In the genomic region with DNA sequence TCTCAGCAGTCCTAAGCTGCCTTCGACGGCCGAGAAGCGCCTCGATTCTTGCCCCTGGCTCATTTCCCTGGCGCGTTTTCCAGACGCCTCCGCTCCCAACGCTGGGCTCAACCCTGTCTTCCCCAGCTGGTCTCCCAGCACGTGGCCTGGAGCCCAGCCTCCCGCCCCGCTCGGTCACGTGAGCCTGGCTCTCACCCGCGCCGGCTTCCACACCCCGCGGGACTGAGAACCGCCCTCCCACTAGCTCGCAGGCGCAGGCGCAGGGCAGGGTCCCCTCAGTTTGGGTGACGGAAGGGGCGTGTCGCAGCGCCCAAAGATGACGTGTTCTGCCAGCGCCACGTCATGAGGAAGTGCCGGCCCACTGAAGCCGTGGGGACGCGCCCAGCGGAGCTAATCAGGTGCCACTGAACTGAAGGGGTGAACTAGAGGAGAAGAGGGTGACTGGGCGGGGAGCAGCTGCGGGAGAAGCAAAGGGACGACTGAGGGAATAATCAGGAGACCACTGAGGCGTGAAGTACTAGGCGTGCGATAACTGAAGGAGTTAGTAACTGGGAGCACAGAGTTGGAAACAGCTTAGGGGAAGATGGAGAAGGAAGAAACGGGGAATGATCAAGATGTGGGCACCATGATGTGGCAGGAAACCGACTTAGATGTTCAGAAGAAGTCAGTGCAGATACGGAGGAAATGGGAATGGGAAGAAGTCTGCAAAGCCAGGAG, we compare ENCODE assay signal across 8 cellular contexts. TPM values are rescaled to one million over a fixed set of nuclear protein-coding genes. Genes with fewer than 3 reads are reported as not detected.
DNase-seq lines count a peak whose midpoint lies in the region; ATAC-seq, FAIRE-seq and TF ChIP-seq lines count a peak whose summit lies in the region.

A gene with protein sequence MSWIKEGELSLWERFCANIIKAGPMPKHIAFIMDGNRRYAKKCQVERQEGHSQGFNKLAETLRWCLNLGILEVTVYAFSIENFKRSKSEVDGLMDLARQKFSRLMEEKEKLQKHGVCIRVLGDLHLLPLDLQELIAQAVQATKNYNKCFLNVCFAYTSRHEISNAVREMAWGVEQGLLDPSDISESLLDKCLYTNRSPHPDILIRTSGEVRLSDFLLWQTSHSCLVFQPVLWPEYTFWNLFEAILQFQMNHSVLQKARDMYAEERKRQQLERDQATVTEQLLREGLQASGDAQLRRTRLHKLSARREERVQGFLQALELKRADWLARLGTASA (plus strand): TSS at position 343 of the 717 bp plus-strand sequence. CDS start 625 bp downstream, outside the sequence.

- TF ChIP-seq CTCF in IMR-90 (conservative IDR thresholded peaks at IDR 0.05; ENCODE audit: low read depth, low read length) (no peak), endothelial cell of umbilical vein (IDR thresholded peaks at IDR 0.05; ENCODE audit: extremely low read depth in 1 of 2, insufficient read depth in 1 of 2, low read depth in 1 of 2, low read length in 2 of 2) (no peak), mucosa of descending colon (IDR thresholded peaks at IDR 0.05) (no peak)

- CTCF ChIA-PET in IMR-90 (lab: Yijun Ruan, JAX) (interaction anchor here (1.4 to 1.5 kb wide), 2 partner anchors 15 to 68 kb away, joined by 3 to 9 read pairs; no protein-coding TSS in a partner anchor), endothelial cell of umbilical vein (lab: Charles Lee) (interaction anchor here (0.6 to 2.0 kb wide), 9 partner anchors 14 to 327 kb away, joined by 3 to 24 read pairs (median 3); a partner anchor contains a TSS)

- H4K8ac ChIP-seq in IMR-90 (ENCODE audit: low read depth in 2 of 2, low read length in 2 of 2): peak within 1 kb of the TSS; percentile 84 to 98

- ATAC-seq in GM21528 (IDR thresholded peaks at IDR 0.05; ENCODE audit: low FRiP score, unreplicated experiment) (peak; percentile 94), IMR-90 (ENCODE audit: low read depth) (peak; percentile 99), mucosa of descending colon (peak; percentile 98)

- POLR2A ChIA-PET in IMR-90 (lab: Charles Lee; ENCODE audit: unreplicated experiment): no interaction called here
- POLR2A ChIA-PET in endothelial cell of umbilical vein (lab: Charles Lee): interaction anchor here (0.7 kb wide), 1 partner anchor 28 kb away, joined by 3 read pairs; no protein-coding TSS in a partner anchor

- H3K79me1 ChIP-seq in IMR-90 (ENCODE audit: low read depth in 1 of 2, low read length in 2 of 2): peaks cover 20 to 23% of the 10 kb centered on the region in 2 experiments

- peak within 1 kb of the TSS; percentile 66; the same call in 1 of the 3 replicates for H2BK15ac ChIP-seq in IMR-90 (ENCODE audit: low read depth, low read length)

- peak within 1 kb of the TSS; percentile 16; the same call in 1 of the 2 replicates for H3K18ac ChIP-seq in IMR-90 (ENCODE audit: low read depth, low read length)

- H3K36me3 ChIP-seq in IMR-90 (ENCODE audit: control insufficient read depth, insufficient read depth, low read length) (peaks cover 6% of the 10 kb centered on the region; the same call in 1 of the 2 replicates), endothelial cell of umbilical vein (ENCODE audit: control insufficient read depth in 2 of 2, extremely low read depth in 1 of 2, insufficient read depth in 2 of 2, low read length in 2 of 2) (peaks cover 0 to 5% of the 10 kb centered on the region in 2 experiments), mucosa of descending colon (ENCODE audit: low read depth) (no peaks in the 10 kb centered on the region)

- 0% methylated on average over 23 of the region's 45 CpGs; no CpG with 5 or more reads in 1 of the 2 experiments for WGBS in IMR-90 (ENCODE audit: extremely low coverage in 2 of 2, insufficient read length in 1 of 2), 2 experiments

- peak within 1 kb of the TSS; percentile 90 for H3K14ac ChIP-seq in IMR-90 (replicated peaks; ENCODE audit: low read depth, low read length)

- H2AFZ ChIP-seq in IMR-90 (replicated peaks; ENCODE audit: low read length, poor library complexity) (peak within 1 kb of the TSS; percentile 95), endothelial cell of umbilical vein (ENCODE audit: low read depth, low read length) (peak within 1 kb of the TSS; percentile 84)

- peak within 1 kb of the TSS; percentile 96 for H3K56ac ChIP-seq in IMR-90 (ENCODE audit: extremely low read depth, insufficient read depth, low read length)

- peaks cover 1% of the 10 kb centered on the region; the same call in 1 of the 2 replicates for H3K4me1 ChIP-seq in IMR-90 (ENCODE audit: control insufficient read depth, insufficient read depth, low read length)
- H3K4me1 ChIP-seq in endothelial cell of umbilical vein (ENCODE audit: control insufficient read depth, extremely low read depth, insufficient read depth, low read length): peaks cover 20% of the 10 kb centered on the region
- H3K4me1 ChIP-seq in mucosa of descending colon (ENCODE audit: low read depth): peaks cover 12% of the 10 kb centered on the region

- peak within 1 kb of the TSS; percentile 88 for H3K4me2 ChIP-seq in IMR-90 (ENCODE audit: low read depth, low read length)
- H3K4me2 ChIP-seq in endothelial cell of umbilical vein (ENCODE audit: insufficient read depth, low read length): peak within 1 kb of the TSS; percentile 98

- H4K20me1 ChIP-seq in IMR-90 (ENCODE audit: insufficient read depth, low read length) (no peaks in the 10 kb centered on the region), endothelial cell of umbilical vein (replicated peaks; ENCODE audit: control insufficient read depth, extremely low read depth, insufficient read depth, low read length) (no peaks in the 10 kb centered on the region)

- H3K9ac ChIP-seq in IMR-90 (ENCODE audit: low read depth, low read length) (peak within 1 kb of the TSS; percentile 92), endothelial cell of umbilical vein (replicated peaks; ENCODE audit: extremely low read depth, insufficient read depth, low read length) (peak within 1 kb of the TSS; percentile 86)

- peak within 1 kb of the TSS; percentile 82 for H3K4ac ChIP-seq in IMR-90 (ENCODE audit: low read depth, low read length)

- H2AK9ac ChIP-seq in IMR-90 (replicated peaks; ENCODE audit: low read depth, low read length, poor library complexity): peak within 1 kb of the TSS; percentile 80

- H3K27ac ChIP-seq in IMR-90 (ENCODE audit: insufficient read depth, low read length): peak within 1 kb of the TSS; percentile 69
- H3K27ac ChIP-seq in endothelial cell of umbilical vein (ENCODE audit: insufficient read depth, low read depth, low read length): peak within 1 kb of the TSS; percentile 54

- H3K27me3 ChIP-seq in IMR-90 (ENCODE audit: control insufficient read depth, insufficient read depth, low read length) (peaks cover 7% of the 10 kb centered on the region; the same call in 1 of the 2 replicates), endothelial cell of umbilical vein (ENCODE audit: control insufficient read depth in 2 of 2, insufficient read depth in 2 of 2, low read length in 2 of 2) (peaks cover 1 to 3% of the 10 kb centered on the region in 2 experiments)

- peak; percentile 90 for FAIRE-seq in endothelial cell of umbilical vein (lab: Jason Lieb, UNC)

- H4K91ac ChIP-seq in IMR-90 (ENCODE audit: insufficient read depth, low read depth, low read length): peak within 1 kb of the TSS; percentile 50

- peak; percentile 99 for DNase-seq in DMS 273 (lab: John Stamatoyannopoulos, UW; ENCODE audit: unreplicated experiment)
- peak; percentile 97 for DNase-seq in IMR-90
- peak; percentile 99 for DNase-seq in OCI-M1 (lab: John Stamatoyannopoulos, UW)
- peak; percentile 98 for DNase-seq in activated T-cell treated with anti-CD3 and anti-CD28 coated beads for 24 hours (ENCODE audit: low read depth)
- DNase-seq in endothelial cell of umbilical vein (ENCODE audit: low read depth, low spot score): peak; percentile 99
- DNase-seq in mucosa of descending colon: peak; percentile 99
- DNase-seq in stimulated activated CD8-positive, alpha-beta memory T cell treated with anti-CD3 and anti-CD28 coated beads, Interleukin-4, amount 100 ng/mL, for 24 hours (ENCODE audit: low read depth): peak; percentile 97

- H2AK5ac ChIP-seq in IMR-90 (ENCODE audit: low read depth, low read length): peak within 1 kb of the TSS; percentile 86

- H3K23ac ChIP-seq in IMR-90 (ENCODE audit: low read depth, low read length): peak within 1 kb of the TSS; percentile 55

- TF ChIP-seq POLR2A in IMR-90 (IDR thresholded peaks at IDR 0.05; ENCODE audit: low read depth, low read length) (peak; percentile 88), endothelial cell of umbilical vein (IDR thresholded peaks at IDR 0.05; ENCODE audit: low read depth, low read length) (peak; percentile 83)

- dilution Hi-C loops in IMR-90 (cut with HindIII; ENCODE audit: low sequenced_read_pairs, unreplicated experiment) (no loop called here), endothelial cell of umbilical vein (cut with MboI; ENCODE audit: extremely low pct_ligation_motif_present, low sequenced_read_pairs) (no loop called here)

- BruUV-seq in IMR-90 (replicated peaks; lab: Mats Ljungman, UMichigan) (no TSS peak), endothelial cell of umbilical vein (replicated peaks; lab: Mats Ljungman, UMichigan) (no TSS peak)

- peak within 1 kb of the TSS; percentile 61 for H3K4me3 ChIP-seq in IMR-90 (ENCODE audit: insufficient read depth, low read depth, low read length)
- peak within 1 kb of the TSS; percentile 52 to 92 (median 75) for H3K4me3 ChIP-seq in endothelial cell of umbilical vein (replicated peaks in 1 of 3; ENCODE audit: insufficient read depth in 1 of 3, low read depth in 1 of 3, low read length in 3 of 3)
- peak within 1 kb of the TSS; percentile 39 for H3K4me3 ChIP-seq in mucosa of descending colon

- in situ Hi-C loops in IMR-90 (cut with MboI; ENCODE audit: low sequenced_read_pairs): no loop called here

- no peaks in the 10 kb centered on the region for H3K9me3 ChIP-seq in IMR-90 (ENCODE audit: control insufficient read depth, insufficient read depth, low read length)
- no peaks in the 10 kb centered on the region for H3K9me3 ChIP-seq in endothelial cell of umbilical vein (replicated peaks; ENCODE audit: control insufficient read depth, insufficient read depth, low read length)
- H3K9me3 ChIP-seq in mucosa of descending colon: no peaks in the 10 kb centered on the region

- H3K9me1 ChIP-seq in IMR-90 (ENCODE audit: insufficient read depth, low read length) (peaks cover 5% of the 10 kb centered on the region; the same call in 1 of the 2 replicates), endothelial cell of umbilical vein (replicated peaks; ENCODE audit: control insufficient read depth, extremely low read depth, insufficient read depth, low read length) (no peaks in the 10 kb centered on the region)

- H4K5ac ChIP-seq in IMR-90 (ENCODE audit: low read depth, low read length): peak within 1 kb of the TSS; percentile 79

- peak within 1 kb of the TSS; percentile 58 for H2BK5ac ChIP-seq in IMR-90 (ENCODE audit: low read depth, low read length, poor library complexity, severe bottlenecking)

- intact Hi-C loops in IMR-90 (cut with micrococcal nuclease) (no loop called here), endothelial cell of umbilical vein (cut with micrococcal nuclease) (loop anchor here (2.0 kb wide), 1 partner anchor 41 kb away; a partner anchor contains a TSS), mucosa of descending colon (cut with DNase I, micrococcal nuclease) (no loop called here)

- H2BK120ac ChIP-seq in IMR-90 (ENCODE audit: low read depth, low read length): peak within 1 kb of the TSS; percentile 21; the same call in 1 of the 2 replicates

- TF ChIP-seq RAD21 in IMR-90 (IDR thresholded peaks at IDR 0.05; ENCODE audit: low read length): no peak

- H3K79me2 ChIP-seq in endothelial cell of umbilical vein (ENCODE audit: control insufficient read depth, insufficient read depth, low read length): peaks cover 21% of the 10 kb centered on the region

- 0 out of 2 replicates have a peak within 1 kb of the TSS, but pooled peaks have one; percentile 4 for H2BK20ac ChIP-seq in IMR-90 (ENCODE audit: low read depth, low read length)

RNA-seq across cellular contexts. Expression of the gene that starts here (rescaled TPM):
- 66.7 and 67.7 TPM in 2 replicates for total RNA-seq in IMR-90 (2012; rRNA removed)
- 42.8 and 49.3 TPM in 2 replicates for polyA plus RNA-seq in IMR-90 (2012; rRNA removed)
- polyA plus RNA-seq in IMR-90 (2012; cell fraction: cytosol; rRNA removed): 25.0 and 31.1 TPM in 2 replicates
- polyA plus RNA-seq in IMR-90 (2012; cell fraction: nucleus; rRNA removed; ENCODE audit: low replicate concordance): 78.8 and 115 TPM in 2 replicates
- total RNA-seq in endothelial cell of umbilical vein: 60.3 and 70.7 TPM in 2 replicates
- 44.3 and 51.3 TPM in 2 replicates for polyA plus RNA-seq in endothelial cell of umbilical vein
- 35.8 and 37.8 TPM in 2 replicates for polyA plus RNA-seq in endothelial cell of umbilical vein (2011; cell fraction: cytosol; rRNA removed)
- 123 and 162 TPM in 2 replicates for polyA plus RNA-seq in endothelial cell of umbilical vein (2011; cell fraction: nucleus; rRNA removed)
- polyA plus RNA-seq in endothelial cell of umbilical vein (2012): 51.7 and 53.6 TPM in 2 replicates
- polyA minus RNA-seq in endothelial cell of umbilical vein: 73.8 and 82.5 TPM in 2 replicates
- polyA minus RNA-seq in endothelial cell of umbilical vein (2011; cell fraction: cytosol; rRNA and poly(A)+ RNA removed): 14.1 TPM
- 57.1 and 73.2 TPM in 2 replicates for polyA minus RNA-seq in endothelial cell of umbilical vein (2011; cell fraction: nucleus; rRNA and poly(A)+ RNA removed)
- 100 to 1,000 TPM in 2 of 3 donors, 10 to 100 TPM in 1; 72.9 to 137 (median 118) TPM for total RNA-seq in mucosa of descending colon

Comparison
In these comparisons a context has a peak if more than half of its experiments do, and no peak if none do; other contexts are left out.
1. Peak in every context shown above with its lines: DNase-seq, ATAC-seq, H3K4me3 ChIP-seq and H3K27ac ChIP-seq.